23 cellular contexts compared by ENCODE assay signal in the genomic region with DNA sequence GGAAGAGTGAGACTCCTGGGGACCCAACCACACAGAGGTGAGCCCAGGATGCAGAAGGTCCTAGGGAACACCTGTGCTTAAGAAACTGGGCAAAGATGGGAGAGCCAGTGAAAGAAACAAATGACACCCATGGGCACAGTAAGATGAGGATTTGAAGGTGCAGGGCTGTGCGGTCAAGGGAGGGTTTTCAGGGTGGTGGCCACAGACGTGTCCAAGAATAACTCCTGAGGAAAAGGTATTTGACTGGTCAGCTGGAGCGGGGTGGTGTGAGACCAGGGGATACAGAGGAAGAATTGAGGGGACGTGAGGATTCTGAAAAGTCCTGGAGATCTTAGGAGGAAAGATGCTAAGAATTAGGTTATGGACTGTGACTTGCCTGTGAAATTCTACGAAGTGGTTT.
"Had no signal": no experiment of that assay in that cellular context is flagged by ENCODE, and none has a peak within 500 bp of the region (broad histone marks: within the 10 kb centered on the region; RNA-seq: fewer than 3 reads in every experiment).

No MANE protein-coding gene starts in this region.

- H3K9me3 Mint-ChIP-seq: dendritic cell treated with granulocyte-macrophage colony-stimulating factor and Interleukin-4, amounts not matched to agents 40 ng/mL and 50 ng/mL, for 4 days; effector memory CD8-positive, alpha-beta T cell; endodermal cell had no signal

- H3K27ac Mint-ChIP-seq: dendritic cell treated with granulocyte-macrophage colony-stimulating factor and Interleukin-4, amounts not matched to agents 40 ng/mL and 50 ng/mL, for 4 days; effector memory CD8-positive, alpha-beta T cell; endodermal cell had no signal

- DNase-seq: colonic mucosa; cortex of kidney; dermis blood vessel endothelial cell; dorsolateral prefrontal cortex; effector CD4-positive, alpha-beta T cell; effector memory CD4-positive, alpha-beta T cell; endodermal cell; erythroblast; esophagus squamous epithelium; foreskin fibroblast; foreskin keratinocyte; foreskin melanocyte; gastrocnemius medialis; glutamatergic neuron; heart left ventricle; heart right ventricle had no signal

- H3K27me3 Mint-ChIP-seq: dendritic cell treated with granulocyte-macrophage colony-stimulating factor and Interleukin-4, amounts not matched to agents 40 ng/mL and 50 ng/mL, for 4 days; effector memory CD8-positive, alpha-beta T cell had no signal

- H3K4me1 Mint-ChIP-seq: endodermal cell had no signal

- H3K27ac ChIP-seq: colonic mucosa, coronary artery, dorsolateral prefrontal cortex, epithelial cell of prostate, esophagus muscularis mucosa, esophagus squamous epithelium, foreskin keratinocyte, gastrocnemius medialis, gastroesophageal sphincter, heart left ventricle, heart right ventricle had no signal

- H3K4me3 Mint-ChIP-seq: dendritic cell treated with granulocyte-macrophage colony-stimulating factor and Interleukin-4, amounts not matched to agents 40 ng/mL and 50 ng/mL, for 4 days; effector memory CD8-positive, alpha-beta T cell; endodermal cell had no signal

- H3K4me1 ChIP-seq: colonic mucosa, esophagus muscularis mucosa, esophagus squamous epithelium, foreskin keratinocyte, gastrocnemius medialis, gastroesophageal sphincter, heart left ventricle had no signal

- H3K4me3 ChIP-seq: colonic mucosa, coronary artery, dorsolateral prefrontal cortex, esophagus muscularis mucosa, esophagus squamous epithelium, gastrocnemius medialis, gastroesophageal sphincter, heart left ventricle, heart right ventricle had no signal

- H3K9me3 ChIP-seq: colonic mucosa, esophagus muscularis mucosa, esophagus squamous epithelium, gastrocnemius medialis, gastroesophageal sphincter, heart left ventricle, heart right ventricle had no signal

- H3K36me3 ChIP-seq: colonic mucosa, esophagus muscularis mucosa, esophagus squamous epithelium, gastrocnemius medialis, gastroesophageal sphincter, heart left ventricle, heart right ventricle had no signal

- H3K27me3 ChIP-seq: colonic mucosa, dorsolateral prefrontal cortex, esophagus muscularis mucosa, esophagus squamous epithelium, gastrocnemius medialis, gastroesophageal sphincter, heart right ventricle had no signal

- ATAC-seq: effector memory CD8-positive, alpha-beta T cell; esophagus mucosa; foreskin keratinocyte; gastrocnemius medialis; gastroesophageal sphincter; heart left ventricle; heart right ventricle had no signal
